ENCODE assay signal across 11 cellular contexts in the genomic region with DNA sequence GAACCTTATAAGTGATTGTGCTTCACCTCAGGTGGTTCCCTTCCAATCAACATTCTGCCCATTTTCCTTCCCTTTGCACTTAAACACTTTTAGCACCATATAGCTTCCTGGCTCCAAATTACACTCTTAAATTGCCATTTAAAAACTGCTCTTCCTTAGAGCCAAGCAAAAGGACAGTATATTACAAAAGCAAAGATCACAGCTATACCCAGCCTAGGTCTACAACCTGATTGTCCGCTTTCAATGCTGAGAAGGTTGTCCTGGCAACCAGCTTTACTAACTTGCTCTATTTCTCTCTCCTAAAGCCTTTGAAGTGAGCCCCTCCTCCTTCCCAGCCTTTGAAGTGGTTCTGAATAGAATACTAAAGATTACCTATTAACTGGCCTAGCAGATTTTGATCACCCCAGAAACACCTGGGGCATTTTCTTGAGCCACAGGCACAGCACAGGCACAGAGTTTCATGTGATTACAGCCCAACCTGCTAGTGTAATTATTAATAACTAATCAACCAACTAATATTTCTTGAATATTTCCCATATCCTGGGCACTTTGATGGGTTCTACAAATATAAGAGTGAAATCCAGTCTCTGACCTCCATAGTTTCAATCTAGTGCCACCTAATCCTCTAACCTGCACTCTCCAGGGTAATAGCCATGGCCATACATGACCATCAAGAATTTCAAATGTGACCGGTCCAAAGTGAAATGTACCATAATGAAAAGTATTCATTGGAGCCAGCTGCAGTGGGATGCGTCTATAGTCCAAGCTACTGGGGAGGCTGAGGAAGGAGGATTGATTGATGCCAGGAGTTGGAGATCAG.
DNase-seq lines count a peak whose midpoint lies in the region; ATAC-seq, FAIRE-seq and TF ChIP-seq lines count a peak whose summit lies in the region.
"Had no signal": no experiment of that assay in that cellular context is flagged by ENCODE, and none has a peak within 500 bp of the region (broad histone marks: within the 10 kb centered on the region; RNA-seq: fewer than 3 reads in every experiment).

No MANE protein-coding gene starts in this region.

- no peak for TF ChIP-seq RAD21 in neural cell (conservative IDR thresholded peaks at IDR 0.05)

- H3K4me2 ChIP-seq in neural cell (ENCODE audit: low read length) = no peak overlapping the region

- H3K4me3 ChIP-seq in neural cell (ENCODE audit: low read length) (no peak overlapping the region), right cardiac atrium (ENCODE audit: low read length) (no peak overlapping the region)
- H3K4me3 ChIP-seq: coronary artery had no signal

- intact Hi-C loops in right cardiac atrium (cut with DNase I) = no loop called here

- no peak for TF ChIP-seq EP300 in neural cell (conservative IDR thresholded peaks at IDR 0.05; ENCODE audit: poor library complexity, severe bottlenecking)

- no peaks in the 10 kb centered on the region for H4K20me1 ChIP-seq in neural cell (ENCODE audit: insufficient read depth)

- WGBS in right cardiac atrium = 96% methylated on average over 3 of the region's 3 CpGs

- TF ChIP-seq CTCF in neural cell (IDR thresholded peaks at IDR 0.05; ENCODE audit: poor library complexity, severe bottlenecking) (no peak), D721Med (IDR thresholded peaks at IDR 0.05; ENCODE audit: insufficient read depth, missing control alignments) (no peak)

- H3K9ac ChIP-seq in neural cell (ENCODE audit: low read length) = no peak overlapping the region

- H3K9me2 ChIP-seq in neural cell (ENCODE audit: insufficient read depth, low read length) = no peaks in the 10 kb centered on the region

- H3K27me3 ChIP-seq in neural cell (ENCODE audit: insufficient read depth, low read depth, low read length) (no peaks in the 10 kb centered on the region), right cardiac atrium (ENCODE audit: control insufficient read depth, insufficient read depth) (no peaks in the 10 kb centered on the region)

- no peaks in the 10 kb centered on the region for H3F3A ChIP-seq in neural cell (ENCODE audit: insufficient read depth, low read length, poor library complexity, severe bottlenecking)

- H3K4me1 ChIP-seq in right cardiac atrium (ENCODE audit: control insufficient read depth, insufficient read depth, low read length) = no peaks in the 10 kb centered on the region

- no peak overlapping the region for H2AFZ ChIP-seq in neural cell (ENCODE audit: low read depth, low read length)

- H3K36me3 ChIP-seq in neural cell (ENCODE audit: insufficient read depth, low read length) = no peaks in the 10 kb centered on the region

- H3K79me2 ChIP-seq in neural cell (replicated peaks; ENCODE audit: insufficient read depth, low read length) = no peaks in the 10 kb centered on the region

- ATAC-seq in GM19043 (IDR thresholded peaks at IDR 0.05; ENCODE audit: low read depth, unreplicated experiment) = peak; percentile 98
- ATAC-seq in HG02642 (IDR thresholded peaks at IDR 0.05; ENCODE audit: poor library complexity, unreplicated experiment) = peak; percentile 93
- no peak for ATAC-seq in right cardiac atrium
- ATAC-seq: activated CD4-positive, alpha-beta T cell treated with anti-CD3 and anti-CD28 coated beads for 36 hours; left cardiac atrium had no signal

- DNase-seq in LoVo (ENCODE audit: low spot score) (peak; percentile 75), D721Med (ENCODE audit: insufficient read length, low spot score) (no peak), right cardiac atrium (no peak), NCI-H2081 (lab: John Stamatoyannopoulos, UW) (no peak), NCI-H446 (lab: John Stamatoyannopoulos, UW) (no peak)
- DNase-seq: activated CD4-positive, alpha-beta T cell treated with anti-CD3 and anti-CD28 coated beads for 36 hours; left cardiac atrium had no signal

- no peak for FAIRE-seq in D721Med (lab: Jason Lieb, UNC)

- H3K9me3 ChIP-seq in neural cell (ENCODE audit: low read length) = no peaks in the 10 kb centered on the region
- no peaks in the 10 kb centered on the region for H3K9me3 ChIP-seq in right cardiac atrium (ENCODE audit: control insufficient read depth, low read length)

- H3K27ac ChIP-seq in neural cell (ENCODE audit: low read length) (peak overlapping the region; percentile 38), right cardiac atrium (ENCODE audit: low read length) (no peak overlapping the region)
- H3K27ac ChIP-seq: coronary artery had no signal

TF ChIP-seq in neural cell, 6 proteins besides CTCF, POLR2A, EP300 and RAD21:
- no peak for TF ChIP-seq POLR2AphosphoS5 (IDR thresholded peaks at IDR 0.05)
- TF ChIP-seq SMC3 (conservative IDR thresholded peaks at IDR 0.05; ENCODE audit: poor library complexity) = no peak
- TF ChIP-seq MXI1 (conservative IDR thresholded peaks at IDR 0.05; ENCODE audit: poor library complexity, severe bottlenecking) = no peak
- no peak for TF ChIP-seq EZH2 (IDR thresholded peaks at IDR 0.05; ENCODE audit: borderline replicate concordance, insufficient read depth, low read length, poor library complexity, severe bottlenecking)
- TF ChIP-seq TAF1 (IDR thresholded peaks at IDR 0.05; ENCODE audit: low read depth) = no peak
- TF ChIP-seq, protein P1, sequence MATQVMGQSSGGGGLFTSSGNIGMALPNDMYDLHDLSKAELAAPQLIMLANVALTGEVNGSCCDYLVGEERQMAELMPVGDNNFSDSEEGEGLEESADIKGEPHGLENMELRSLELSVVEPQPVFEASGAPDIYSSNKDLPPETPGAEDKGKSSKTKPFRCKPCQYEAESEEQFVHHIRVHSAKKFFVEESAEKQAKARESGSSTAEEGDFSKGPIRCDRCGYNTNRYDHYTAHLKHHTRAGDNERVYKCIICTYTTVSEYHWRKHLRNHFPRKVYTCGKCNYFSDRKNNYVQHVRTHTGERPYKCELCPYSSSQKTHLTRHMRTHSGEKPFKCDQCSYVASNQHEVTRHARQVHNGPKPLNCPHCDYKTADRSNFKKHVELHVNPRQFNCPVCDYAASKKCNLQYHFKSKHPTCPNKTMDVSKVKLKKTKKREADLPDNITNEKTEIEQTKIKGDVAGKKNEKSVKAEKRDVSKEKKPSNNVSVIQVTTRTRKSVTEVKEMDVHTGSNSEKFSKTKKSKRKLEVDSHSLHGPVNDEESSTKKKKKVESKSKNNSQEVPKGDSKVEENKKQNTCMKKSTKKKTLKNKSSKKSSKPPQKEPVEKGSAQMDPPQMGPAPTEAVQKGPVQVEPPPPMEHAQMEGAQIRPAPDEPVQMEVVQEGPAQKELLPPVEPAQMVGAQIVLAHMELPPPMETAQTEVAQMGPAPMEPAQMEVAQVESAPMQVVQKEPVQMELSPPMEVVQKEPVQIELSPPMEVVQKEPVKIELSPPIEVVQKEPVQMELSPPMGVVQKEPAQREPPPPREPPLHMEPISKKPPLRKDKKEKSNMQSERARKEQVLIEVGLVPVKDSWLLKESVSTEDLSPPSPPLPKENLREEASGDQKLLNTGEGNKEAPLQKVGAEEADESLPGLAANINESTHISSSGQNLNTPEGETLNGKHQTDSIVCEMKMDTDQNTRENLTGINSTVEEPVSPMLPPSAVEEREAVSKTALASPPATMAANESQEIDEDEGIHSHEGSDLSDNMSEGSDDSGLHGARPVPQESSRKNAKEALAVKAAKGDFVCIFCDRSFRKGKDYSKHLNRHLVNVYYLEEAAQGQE (IDR thresholded peaks at IDR 0.05; ENCODE audit: borderline replicate concordance) = no peak

Comparison
In these comparisons a context has a peak if more than half of its experiments do, and no peak if none do; other contexts are left out.
1. ATAC-seq: peak in GM19043 (single experiment) and HG02642 (single experiment); none in right cardiac atrium (0 of 2).